In the genomic region with DNA sequence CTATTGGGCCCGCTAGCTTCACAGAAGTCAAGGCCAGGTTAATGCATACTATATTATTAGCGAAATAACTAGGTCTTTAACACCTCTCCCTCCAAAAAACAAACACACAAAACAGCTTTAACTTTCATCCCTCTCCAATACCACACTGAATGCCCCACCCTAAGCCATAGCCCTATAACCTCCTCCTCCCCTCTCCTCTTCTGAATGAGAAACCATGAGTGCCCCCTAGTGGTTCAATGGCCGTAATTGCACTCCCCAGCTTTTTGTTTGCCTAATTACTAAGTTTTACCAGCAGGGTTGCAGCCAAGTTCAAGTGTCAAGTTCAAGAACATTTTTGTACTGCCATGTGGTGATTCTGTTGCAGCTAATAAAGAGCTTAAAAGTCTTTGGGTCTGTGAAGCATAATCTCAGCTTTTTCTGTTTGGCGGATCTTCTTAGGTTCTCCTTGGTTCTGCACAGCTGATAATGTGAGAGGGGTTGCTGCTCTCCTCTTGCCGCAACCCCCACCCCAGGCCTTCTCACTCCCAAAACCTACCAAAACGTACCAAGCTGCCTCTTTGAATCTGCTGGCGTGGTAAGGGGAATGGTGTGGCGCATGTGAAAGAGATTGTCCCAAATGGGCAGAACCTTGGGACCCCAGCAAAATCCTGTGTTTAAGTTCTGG, we compare ENCODE assay signal across 1 cellular context.
A peak's percentile ranks its signal among the peaks of the same experiment; 100 is the strongest.
TF ChIP-seq lines count a peak whose summit lies in the region.

No MANE protein-coding gene starts in this region.

TF ChIP-seq in HepG2, 621 proteins besides CTCF, POLR2A, EP300 and RAD21 (continued from another document and continues in another):
- TF ChIP-seq, protein P1, sequence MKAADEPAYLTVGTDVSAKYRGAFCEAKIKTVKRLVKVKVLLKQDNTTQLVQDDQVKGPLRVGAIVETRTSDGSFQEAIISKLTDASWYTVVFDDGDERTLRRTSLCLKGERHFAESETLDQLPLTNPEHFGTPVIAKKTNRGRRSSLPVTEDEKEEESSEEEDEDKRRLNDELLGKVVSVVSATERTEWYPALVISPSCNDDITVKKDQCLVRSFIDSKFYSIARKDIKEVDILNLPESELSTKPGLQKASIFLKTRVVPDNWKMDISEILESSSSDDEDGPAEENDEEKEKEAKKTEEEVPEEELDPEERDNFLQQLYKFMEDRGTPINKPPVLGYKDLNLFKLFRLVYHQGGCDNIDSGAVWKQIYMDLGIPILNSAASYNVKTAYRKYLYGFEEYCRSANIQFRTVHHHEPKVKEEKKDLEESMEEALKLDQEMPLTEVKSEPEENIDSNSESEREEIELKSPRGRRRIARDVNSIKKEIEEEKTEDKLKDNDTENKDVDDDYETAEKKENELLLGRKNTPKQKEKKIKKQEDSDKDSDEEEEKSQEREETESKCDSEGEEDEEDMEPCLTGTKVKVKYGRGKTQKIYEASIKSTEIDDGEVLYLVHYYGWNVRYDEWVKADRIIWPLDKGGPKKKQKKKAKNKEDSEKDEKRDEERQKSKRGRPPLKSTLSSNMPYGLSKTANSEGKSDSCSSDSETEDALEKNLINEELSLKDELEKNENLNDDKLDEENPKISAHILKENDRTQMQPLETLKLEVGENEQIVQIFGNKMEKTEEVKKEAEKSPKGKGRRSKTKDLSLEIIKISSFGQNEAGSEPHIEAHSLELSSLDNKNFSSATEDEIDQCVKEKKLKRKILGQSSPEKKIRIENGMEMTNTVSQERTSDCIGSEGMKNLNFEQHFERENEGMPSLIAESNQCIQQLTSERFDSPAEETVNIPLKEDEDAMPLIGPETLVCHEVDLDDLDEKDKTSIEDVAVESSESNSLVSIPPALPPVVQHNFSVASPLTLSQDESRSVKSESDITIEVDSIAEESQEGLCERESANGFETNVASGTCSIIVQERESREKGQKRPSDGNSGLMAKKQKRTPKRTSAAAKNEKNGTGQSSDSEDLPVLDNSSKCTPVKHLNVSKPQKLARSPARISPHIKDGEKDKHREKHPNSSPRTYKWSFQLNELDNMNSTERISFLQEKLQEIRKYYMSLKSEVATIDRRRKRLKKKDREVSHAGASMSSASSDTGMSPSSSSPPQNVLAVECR (CRISPR knock-in tag; IDR thresholded peaks at IDR 0.05; ENCODE audit: borderline replicate concordance): no peak
- TF ChIP-seq PRPF4 (IDR thresholded peaks at IDR 0.05; ENCODE audit: low read depth, low read length, poor library complexity, severe bottlenecking): no peak
- TF ChIP-seq SKI (IDR thresholded peaks at IDR 0.05; ENCODE audit: partially characterized antibody): peak; percentile 94
- peak; percentile 78 for TF ChIP-seq SMC3 (IDR thresholded peaks at IDR 0.05; ENCODE audit: low read length)
- TF ChIP-seq, protein P2, sequence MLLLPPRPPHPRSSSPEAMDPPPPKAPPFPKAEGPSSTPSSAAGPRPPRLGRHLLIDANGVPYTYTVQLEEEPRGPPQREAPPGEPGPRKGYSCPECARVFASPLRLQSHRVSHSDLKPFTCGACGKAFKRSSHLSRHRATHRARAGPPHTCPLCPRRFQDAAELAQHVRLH (CRISPR knock-in tag; IDR thresholded peaks at IDR 0.05; ENCODE audit: borderline replicate concordance, low read depth): 0 out of 2 replicates have a peak, but pooled peaks have one; percentile 25
- TF ChIP-seq KLF16 (CRISPR knock-in tag; IDR thresholded peaks at IDR 0.05): peak in 1 of 2 experiments; percentile 44; a peak in 1 of 4 replicates
- TF ChIP-seq, protein P3, sequence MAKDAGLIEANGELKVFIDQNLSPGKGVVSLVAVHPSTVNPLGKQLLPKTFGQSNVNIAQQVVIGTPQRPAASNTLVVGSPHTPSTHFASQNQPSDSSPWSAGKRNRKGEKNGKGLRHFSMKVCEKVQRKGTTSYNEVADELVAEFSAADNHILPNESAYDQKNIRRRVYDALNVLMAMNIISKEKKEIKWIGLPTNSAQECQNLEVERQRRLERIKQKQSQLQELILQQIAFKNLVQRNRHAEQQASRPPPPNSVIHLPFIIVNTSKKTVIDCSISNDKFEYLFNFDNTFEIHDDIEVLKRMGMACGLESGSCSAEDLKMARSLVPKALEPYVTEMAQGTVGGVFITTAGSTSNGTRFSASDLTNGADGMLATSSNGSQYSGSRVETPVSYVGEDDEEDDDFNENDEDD (CRISPR knock-in tag; IDR thresholded peaks at IDR 0.05; ENCODE audit: borderline replicate concordance): no peak
- TF ChIP-seq, protein P4, sequence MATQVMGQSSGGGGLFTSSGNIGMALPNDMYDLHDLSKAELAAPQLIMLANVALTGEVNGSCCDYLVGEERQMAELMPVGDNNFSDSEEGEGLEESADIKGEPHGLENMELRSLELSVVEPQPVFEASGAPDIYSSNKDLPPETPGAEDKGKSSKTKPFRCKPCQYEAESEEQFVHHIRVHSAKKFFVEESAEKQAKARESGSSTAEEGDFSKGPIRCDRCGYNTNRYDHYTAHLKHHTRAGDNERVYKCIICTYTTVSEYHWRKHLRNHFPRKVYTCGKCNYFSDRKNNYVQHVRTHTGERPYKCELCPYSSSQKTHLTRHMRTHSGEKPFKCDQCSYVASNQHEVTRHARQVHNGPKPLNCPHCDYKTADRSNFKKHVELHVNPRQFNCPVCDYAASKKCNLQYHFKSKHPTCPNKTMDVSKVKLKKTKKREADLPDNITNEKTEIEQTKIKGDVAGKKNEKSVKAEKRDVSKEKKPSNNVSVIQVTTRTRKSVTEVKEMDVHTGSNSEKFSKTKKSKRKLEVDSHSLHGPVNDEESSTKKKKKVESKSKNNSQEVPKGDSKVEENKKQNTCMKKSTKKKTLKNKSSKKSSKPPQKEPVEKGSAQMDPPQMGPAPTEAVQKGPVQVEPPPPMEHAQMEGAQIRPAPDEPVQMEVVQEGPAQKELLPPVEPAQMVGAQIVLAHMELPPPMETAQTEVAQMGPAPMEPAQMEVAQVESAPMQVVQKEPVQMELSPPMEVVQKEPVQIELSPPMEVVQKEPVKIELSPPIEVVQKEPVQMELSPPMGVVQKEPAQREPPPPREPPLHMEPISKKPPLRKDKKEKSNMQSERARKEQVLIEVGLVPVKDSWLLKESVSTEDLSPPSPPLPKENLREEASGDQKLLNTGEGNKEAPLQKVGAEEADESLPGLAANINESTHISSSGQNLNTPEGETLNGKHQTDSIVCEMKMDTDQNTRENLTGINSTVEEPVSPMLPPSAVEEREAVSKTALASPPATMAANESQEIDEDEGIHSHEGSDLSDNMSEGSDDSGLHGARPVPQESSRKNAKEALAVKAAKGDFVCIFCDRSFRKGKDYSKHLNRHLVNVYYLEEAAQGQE (IDR thresholded peaks at IDR 0.05; ENCODE audit: borderline replicate concordance in 1 of 2, low read depth in 1 of 2, low read length in 2 of 2): no peak
- peak; percentile 42; the same call in 1 of the 2 replicates for TF ChIP-seq BCL6 (CRISPR knock-in tag; IDR thresholded peaks at IDR 0.05)
- TF ChIP-seq, protein P5, sequence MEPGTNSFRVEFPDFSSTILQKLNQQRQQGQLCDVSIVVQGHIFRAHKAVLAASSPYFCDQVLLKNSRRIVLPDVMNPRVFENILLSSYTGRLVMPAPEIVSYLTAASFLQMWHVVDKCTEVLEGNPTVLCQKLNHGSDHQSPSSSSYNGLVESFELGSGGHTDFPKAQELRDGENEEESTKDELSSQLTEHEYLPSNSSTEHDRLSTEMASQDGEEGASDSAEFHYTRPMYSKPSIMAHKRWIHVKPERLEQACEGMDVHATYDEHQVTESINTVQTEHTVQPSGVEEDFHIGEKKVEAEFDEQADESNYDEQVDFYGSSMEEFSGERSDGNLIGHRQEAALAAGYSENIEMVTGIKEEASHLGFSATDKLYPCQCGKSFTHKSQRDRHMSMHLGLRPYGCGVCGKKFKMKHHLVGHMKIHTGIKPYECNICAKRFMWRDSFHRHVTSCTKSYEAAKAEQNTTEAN (CRISPR knock-in tag; conservative IDR thresholded peaks at IDR 0.05): 0 out of 2 replicates have a peak, but pooled peaks have one; percentile 39
- peak; percentile 47 for TF ChIP-seq FOSL2 (CRISPR knock-in tag; IDR thresholded peaks at IDR 0.05)
- TF ChIP-seq TBL1XR1 (IDR thresholded peaks at IDR 0.05; ENCODE audit: borderline replicate concordance, low read length, partially characterized antibody): peak; percentile 97
- TF ChIP-seq TEAD3 (CRISPR knock-in tag; optimal IDR thresholded peaks at IDR 0.05; ENCODE audit: borderline replicate concordance): peak; percentile 25
- TF ChIP-seq, protein P6, sequence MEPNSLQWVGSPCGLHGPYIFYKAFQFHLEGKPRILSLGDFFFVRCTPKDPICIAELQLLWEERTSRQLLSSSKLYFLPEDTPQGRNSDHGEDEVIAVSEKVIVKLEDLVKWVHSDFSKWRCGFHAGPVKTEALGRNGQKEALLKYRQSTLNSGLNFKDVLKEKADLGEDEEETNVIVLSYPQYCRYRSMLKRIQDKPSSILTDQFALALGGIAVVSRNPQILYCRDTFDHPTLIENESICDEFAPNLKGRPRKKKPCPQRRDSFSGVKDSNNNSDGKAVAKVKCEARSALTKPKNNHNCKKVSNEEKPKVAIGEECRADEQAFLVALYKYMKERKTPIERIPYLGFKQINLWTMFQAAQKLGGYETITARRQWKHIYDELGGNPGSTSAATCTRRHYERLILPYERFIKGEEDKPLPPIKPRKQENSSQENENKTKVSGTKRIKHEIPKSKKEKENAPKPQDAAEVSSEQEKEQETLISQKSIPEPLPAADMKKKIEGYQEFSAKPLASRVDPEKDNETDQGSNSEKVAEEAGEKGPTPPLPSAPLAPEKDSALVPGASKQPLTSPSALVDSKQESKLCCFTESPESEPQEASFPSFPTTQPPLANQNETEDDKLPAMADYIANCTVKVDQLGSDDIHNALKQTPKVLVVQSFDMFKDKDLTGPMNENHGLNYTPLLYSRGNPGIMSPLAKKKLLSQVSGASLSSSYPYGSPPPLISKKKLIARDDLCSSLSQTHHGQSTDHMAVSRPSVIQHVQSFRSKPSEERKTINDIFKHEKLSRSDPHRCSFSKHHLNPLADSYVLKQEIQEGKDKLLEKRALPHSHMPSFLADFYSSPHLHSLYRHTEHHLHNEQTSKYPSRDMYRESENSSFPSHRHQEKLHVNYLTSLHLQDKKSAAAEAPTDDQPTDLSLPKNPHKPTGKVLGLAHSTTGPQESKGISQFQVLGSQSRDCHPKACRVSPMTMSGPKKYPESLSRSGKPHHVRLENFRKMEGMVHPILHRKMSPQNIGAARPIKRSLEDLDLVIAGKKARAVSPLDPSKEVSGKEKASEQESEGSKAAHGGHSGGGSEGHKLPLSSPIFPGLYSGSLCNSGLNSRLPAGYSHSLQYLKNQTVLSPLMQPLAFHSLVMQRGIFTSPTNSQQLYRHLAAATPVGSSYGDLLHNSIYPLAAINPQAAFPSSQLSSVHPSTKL (CRISPR knock-in tag; IDR thresholded peaks at IDR 0.05): peak; percentile 50
- TF ChIP-seq, protein P7, sequence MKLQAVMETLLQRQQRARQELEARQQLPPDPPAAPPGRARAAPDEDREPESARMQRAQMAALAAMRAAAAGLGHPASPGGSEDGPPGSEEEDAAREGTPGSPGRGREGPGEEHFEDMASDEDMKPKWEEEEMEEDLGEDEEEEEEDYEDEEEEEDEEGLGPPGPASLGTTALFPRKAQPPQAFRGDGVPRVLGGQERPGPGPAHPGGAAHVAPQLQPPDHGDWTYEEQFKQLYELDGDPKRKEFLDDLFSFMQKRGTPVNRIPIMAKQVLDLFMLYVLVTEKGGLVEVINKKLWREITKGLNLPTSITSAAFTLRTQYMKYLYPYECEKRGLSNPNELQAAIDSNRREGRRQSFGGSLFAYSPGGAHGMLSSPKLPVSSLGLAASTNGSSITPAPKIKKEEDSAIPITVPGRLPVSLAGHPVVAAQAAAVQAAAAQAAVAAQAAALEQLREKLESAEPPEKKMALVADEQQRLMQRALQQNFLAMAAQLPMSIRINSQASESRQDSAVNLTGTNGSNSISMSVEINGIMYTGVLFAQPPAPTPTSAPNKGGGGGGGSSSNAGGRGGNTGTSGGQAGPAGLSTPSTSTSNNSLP (IDR thresholded peaks at IDR 0.05; ENCODE audit: low read depth, low read length): peak; percentile 54; the same call in 1 of the 2 replicates
- TF ChIP-seq STAG1 (CRISPR knock-in tag; IDR thresholded peaks at IDR 0.05): peak; percentile 75
- no peak for TF ChIP-seq AKAP8 (CRISPR knock-in tag; IDR thresholded peaks at IDR 0.05)
- peak; percentile 77; the same call in 1 of the 2 replicates for TF ChIP-seq MIXL1 (CRISPR knock-in tag; IDR thresholded peaks at IDR 0.05)
- TF ChIP-seq, protein P8, sequence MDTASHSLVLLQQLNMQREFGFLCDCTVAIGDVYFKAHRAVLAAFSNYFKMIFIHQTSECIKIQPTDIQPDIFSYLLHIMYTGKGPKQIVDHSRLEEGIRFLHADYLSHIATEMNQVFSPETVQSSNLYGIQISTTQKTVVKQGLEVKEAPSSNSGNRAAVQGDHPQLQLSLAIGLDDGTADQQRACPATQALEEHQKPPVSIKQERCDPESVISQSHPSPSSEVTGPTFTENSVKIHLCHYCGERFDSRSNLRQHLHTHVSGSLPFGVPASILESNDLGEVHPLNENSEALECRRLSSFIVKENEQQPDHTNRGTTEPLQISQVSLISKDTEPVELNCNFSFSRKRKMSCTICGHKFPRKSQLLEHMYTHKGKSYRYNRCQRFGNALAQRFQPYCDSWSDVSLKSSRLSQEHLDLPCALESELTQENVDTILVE (CRISPR knock-in tag; IDR thresholded peaks at IDR 0.05): no peak
- TF ChIP-seq HOXA5 (CRISPR knock-in tag; IDR thresholded peaks at IDR 0.05): peak; percentile 46; the same call in 1 of the 2 replicates
- TF ChIP-seq ZNF746 (CRISPR knock-in tag; IDR thresholded peaks at IDR 0.05): no peak
- peak; percentile 83; the same call in 1 of the 2 replicates for TF ChIP-seq NCOR1 (IDR thresholded peaks at IDR 0.05; ENCODE audit: borderline replicate concordance, low read length)
- TF ChIP-seq CEBPG (CRISPR knock-in tag; IDR thresholded peaks at IDR 0.05): peak; percentile 25; the same call in 1 of the 2 replicates
- TF ChIP-seq ZNF761 (CRISPR knock-in tag; conservative IDR thresholded peaks at IDR 0.05): no peak
- TF ChIP-seq, protein P9, sequence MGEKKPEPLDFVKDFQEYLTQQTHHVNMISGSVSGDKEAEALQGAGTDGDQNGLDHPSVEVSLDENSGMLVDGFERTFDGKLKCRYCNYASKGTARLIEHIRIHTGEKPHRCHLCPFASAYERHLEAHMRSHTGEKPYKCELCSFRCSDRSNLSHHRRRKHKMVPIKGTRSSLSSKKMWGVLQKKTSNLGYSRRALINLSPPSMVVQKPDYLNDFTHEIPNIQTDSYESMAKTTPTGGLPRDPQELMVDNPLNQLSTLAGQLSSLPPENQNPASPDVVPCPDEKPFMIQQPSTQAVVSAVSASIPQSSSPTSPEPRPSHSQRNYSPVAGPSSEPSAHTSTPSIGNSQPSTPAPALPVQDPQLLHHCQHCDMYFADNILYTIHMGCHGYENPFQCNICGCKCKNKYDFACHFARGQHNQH (CRISPR knock-in tag; IDR thresholded peaks at IDR 0.05): no peak
- peak; percentile 14; the same call in 1 of the 2 replicates for TF ChIP-seq HMG20A (CRISPR knock-in tag; IDR thresholded peaks at IDR 0.05; ENCODE audit: borderline replicate concordance)
- TF ChIP-seq, protein P10, sequence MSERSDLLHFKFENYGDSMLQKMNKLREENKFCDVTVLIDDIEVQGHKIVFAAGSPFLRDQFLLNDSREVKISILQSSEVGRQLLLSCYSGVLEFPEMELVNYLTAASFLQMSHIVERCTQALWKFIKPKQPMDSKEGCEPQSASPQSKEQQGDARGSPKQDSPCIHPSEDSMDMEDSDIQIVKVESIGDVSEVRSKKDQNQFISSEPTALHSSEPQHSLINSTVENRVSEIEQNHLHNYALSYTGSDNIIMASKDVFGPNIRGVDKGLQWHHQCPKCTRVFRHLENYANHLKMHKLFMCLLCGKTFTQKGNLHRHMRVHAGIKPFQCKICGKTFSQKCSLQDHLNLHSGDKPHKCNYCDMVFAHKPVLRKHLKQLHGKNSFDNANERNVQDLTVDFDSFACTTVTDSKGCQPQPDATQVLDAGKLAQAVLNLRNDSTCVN (CRISPR knock-in tag; IDR thresholded peaks at IDR 0.05; ENCODE audit: borderline replicate concordance): no peak
- TF ChIP-seq RARA (CRISPR knock-in tag; IDR thresholded peaks at IDR 0.05): peak; percentile 65; the same call in 1 of the 2 replicates
- TF ChIP-seq ZC3H4 (CRISPR knock-in tag; IDR thresholded peaks at IDR 0.05; ENCODE audit: borderline replicate concordance): no peak
- TF ChIP-seq GATAD2A (CRISPR knock-in tag; IDR thresholded peaks at IDR 0.05): peak; percentile 14; the same call in 1 of the 2 replicates
- TF ChIP-seq NR2F6 (IDR thresholded peaks at IDR 0.05): peak; percentile 41; the same call in 1 of the 2 replicates
- no peak for TF ChIP-seq NR2F6 (CRISPR knock-in tag; IDR thresholded peaks at IDR 0.05)
